Comparison of ENCODE assay signal across 9 cellular contexts in genomic region chr11:59216654-59217640, GRCh38. TPM values are rescaled to one million over a fixed set of nuclear protein-coding genes. Genes with fewer than 3 reads are reported as not detected.
A peak's percentile ranks its signal among the peaks of the same experiment; 100 is the strongest.
DNase-seq lines count a peak whose midpoint lies in the region; ATAC-seq and TF ChIP-seq lines count a peak whose summit lies in the region.
"Had no signal": no experiment of that assay in that cellular context is flagged by ENCODE, and none has a peak within 500 bp of the region (broad histone marks: within the 10 kb centered on the region; RNA-seq: fewer than 3 reads in every experiment).

No MANE protein-coding gene starts in this region.

- peak; percentile 91 for DNase-seq in CD14-positive monocyte (ENCODE audit: low spot score)
- peak; percentile 27 for DNase-seq in GM19238 (ENCODE audit: insufficient read length, low spot score)
- no peak for DNase-seq in SK-N-MC (ENCODE audit: low read depth, low spot score)
- DNase-seq in left lobe of liver (ENCODE audit: low spot score) = no peak
- no peak for DNase-seq in NCI-H1417 (lab: John Stamatoyannopoulos, UW)
- DNase-seq in islet precursor cell = no peak
- DNase-seq in central memory CD4-positive, alpha-beta T cell = no peak

- peak overlapping the region; percentile 97 to 99 (median 98) for H3K27ac Mint-ChIP-seq in CD14-positive monocyte

- H3K9me3 Mint-ChIP-seq in CD14-positive monocyte = peaks cover 0 to 2% (median 0%) of the 10 kb centered on the region in 7 donors

- no peak for TF ChIP-seq CTCF in CD14-positive monocyte (IDR thresholded peaks at IDR 0.05)

- H3K9me3 ChIP-seq in SK-N-MC (ENCODE audit: low read depth, low read length) = no peaks in the 10 kb centered on the region

- peaks cover 2 to 14% of the 10 kb centered on the region in 2 donors for H3K36me3 Mint-ChIP-seq in CD14-positive monocyte

- H3K4me1 Mint-ChIP-seq in CD14-positive monocyte = peaks cover 88% of the 10 kb centered on the region

- ATAC-seq in HG03108 (IDR thresholded peaks at IDR 0.05; ENCODE audit: unreplicated experiment) = peak; percentile 85
- peak; percentile 19 for ATAC-seq in left lobe of liver
- ATAC-seq: HCT116 had no signal

- peaks cover 0 to 7% (median 1%) of the 10 kb centered on the region in 3 donors for H3K27me3 Mint-ChIP-seq in CD14-positive monocyte (ENCODE audit: low read depth in 3 of 3)

- peak overlapping the region; percentile 26; the same call in 1 of the 2 replicates for H3K27ac ChIP-seq in SK-N-MC

- no peaks in the 10 kb centered on the region for H3K36me3 ChIP-seq in SK-N-MC (ENCODE audit: insufficient read depth, low read length)

- no peak overlapping the region for H3K4me3 ChIP-seq in SK-N-MC

- intact Hi-C loops in CD14-positive monocyte (cut with micrococcal nuclease) = no loop called here

- peak overlapping the region in 1 of 2 donors; percentile 67 for H3K4me3 Mint-ChIP-seq in CD14-positive monocyte

- no peak overlapping the region for H3K9ac ChIP-seq in SK-N-MC (ENCODE audit: insufficient read length)

RNA-seq across cellular contexts. Expression of gene MPEG1, which starts 4.2 kb away (rescaled TPM):
- 100 to 1,000 TPM; 691 to 971 TPM for polyA plus RNA-seq in CD14-positive monocyte
- 5.7 TPM for total RNA-seq in left lobe of liver

RNA-seq across cellular contexts. Expression of gene DTX4, which starts 45.0 kb away (rescaled TPM):
- polyA plus RNA-seq in CD14-positive monocyte = 1 to 10 TPM; 1.1 to 1.9 TPM
- total RNA-seq in left lobe of liver = 19.9 TPM

Comparison
In these comparisons a context has a peak if more than half of its experiments do, and no peak if none do; other contexts are left out.
1. DNase-seq: peak in CD14-positive monocyte (single experiment) and GM19238 (single experiment); none in SK-N-MC (single experiment), left lobe of liver (single experiment), NCI-H1417 (0 of 3), islet precursor cell (single experiment) and central memory CD4-positive, alpha-beta T cell (single experiment).